Comparison of ENCODE assay signal across 9 cellular contexts in the genomic region with DNA sequence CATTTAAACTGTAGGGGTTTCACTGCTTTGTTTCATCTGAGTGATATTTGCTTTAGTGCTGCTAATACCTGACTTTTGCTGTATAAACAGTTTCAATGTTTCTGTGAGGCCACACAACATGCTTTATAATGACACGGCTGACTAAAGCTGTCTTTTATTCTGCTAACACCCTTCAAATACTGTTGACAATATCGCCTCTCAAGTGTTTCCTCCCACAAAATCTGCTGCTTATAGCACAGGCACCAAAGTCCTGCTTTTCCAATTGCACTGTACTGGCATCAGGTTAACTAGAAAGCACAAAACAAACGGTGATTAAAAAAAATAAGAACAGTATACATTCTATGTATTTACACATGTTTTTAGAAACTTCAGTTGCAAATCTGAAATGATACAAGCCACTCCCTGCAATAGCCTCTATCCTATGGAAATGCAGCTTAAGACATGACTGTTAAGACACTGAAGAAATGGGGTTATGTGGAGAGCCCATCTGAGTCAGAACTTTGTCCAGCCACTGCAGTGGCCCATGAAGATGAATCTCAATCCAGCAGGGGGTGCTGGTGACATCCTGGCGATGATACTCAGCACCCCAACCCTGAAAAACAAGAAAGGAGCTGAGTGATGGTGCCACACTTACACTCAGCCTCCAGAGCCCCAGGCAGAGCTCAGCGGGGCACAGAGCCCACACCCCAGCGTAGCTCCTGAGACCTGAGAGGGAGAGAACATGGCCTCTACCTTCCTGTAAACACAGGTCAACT.
DNase-seq lines count a peak whose midpoint lies in the region; ATAC-seq and TF ChIP-seq lines count a peak whose summit lies in the region.
"Had no signal": no experiment of that assay in that cellular context is flagged by ENCODE, and none has a peak within 500 bp of the region (broad histone marks: within the 10 kb centered on the region; RNA-seq: fewer than 3 reads in every experiment).

No MANE protein-coding gene starts in this region.

- ATAC-seq in HG02610 (IDR thresholded peaks at IDR 0.05; ENCODE audit: unreplicated experiment), result peak; percentile 53

- H3K4me3 ChIP-seq in GM12865 (ENCODE audit: low read depth, low read length) (no peak overlapping the region), SU-DHL-6 (ENCODE audit: insufficient read depth, low read length, poor library complexity, severe bottlenecking) (no peak overlapping the region)
- H3K4me3 ChIP-seq: skin epidermis had no signal

- H3K27ac ChIP-seq in SU-DHL-6 (ENCODE audit: low read depth, low read length), result no peak overlapping the region
- H3K27ac ChIP-seq: skin epidermis had no signal

- H3K27me3 ChIP-seq in SU-DHL-6 (ENCODE audit: low read length), result no peaks in the 10 kb centered on the region

- H3K4me2 ChIP-seq in SU-DHL-6 (ENCODE audit: low read depth, low read length, poor library complexity, severe bottlenecking), result no peak overlapping the region

- peak; percentile 45 for TF ChIP-seq CTCF in GM12865 (IDR thresholded peaks at IDR 0.05; ENCODE audit: insufficient read depth, low read depth, low read length, missing control alignments)
- peak; percentile 25 for TF ChIP-seq CTCF in SU-DHL-6 (IDR thresholded peaks at IDR 0.05; ENCODE audit: insufficient read depth, low read length, poor library complexity, severe bottlenecking)

- H3K9me2 ChIP-seq in SU-DHL-6 (replicated peaks; ENCODE audit: insufficient read depth, low read length), result no peaks in the 10 kb centered on the region

- no peak overlapping the region for H2AFZ ChIP-seq in SU-DHL-6 (ENCODE audit: low read depth, low read length, severe bottlenecking)

- H3K9ac ChIP-seq in SU-DHL-6 (ENCODE audit: low read length), result no peak overlapping the region

- H4K20me1 ChIP-seq in SU-DHL-6 (ENCODE audit: low read depth, low read length), result no peaks in the 10 kb centered on the region

- H3F3A ChIP-seq in SU-DHL-6 (ENCODE audit: insufficient read depth), result no peaks in the 10 kb centered on the region

- H3K36me3 ChIP-seq in SU-DHL-6 (ENCODE audit: low read length), result no peaks in the 10 kb centered on the region

- H3K9me3 ChIP-seq in SU-DHL-6 (ENCODE audit: insufficient read depth, low read length), result no peaks in the 10 kb centered on the region

- no peaks in the 10 kb centered on the region for H3K79me2 ChIP-seq in SU-DHL-6 (ENCODE audit: insufficient read depth, low read length)

- DNase-seq in GM12865 (ENCODE audit: low read depth) (peak; percentile 52), left kidney (ENCODE audit: low read depth, low spot score) (peak; percentile 19), cerebellar cortex (ENCODE audit: low spot score) (no peak), hypothalamus (lab: John Stamatoyannopoulos, UW) (no peak), NCI-H2196 (lab: John Stamatoyannopoulos, UW; ENCODE audit: unreplicated experiment) (no peak), CD1c-positive myeloid dendritic cell (ENCODE audit: extremely low spot score) (no peak)

Comparison
In these comparisons a context has a peak if more than half of its experiments do, and no peak if none do; other contexts are left out.
1. DNase-seq: peak in GM12865 (single experiment) and left kidney (single experiment); none in cerebellar cortex (single experiment), hypothalamus (0 of 51), NCI-H2196 (single experiment) and CD1c-positive myeloid dendritic cell (single experiment).